1 cellular context compared by ENCODE assay signal in the genomic region with DNA sequence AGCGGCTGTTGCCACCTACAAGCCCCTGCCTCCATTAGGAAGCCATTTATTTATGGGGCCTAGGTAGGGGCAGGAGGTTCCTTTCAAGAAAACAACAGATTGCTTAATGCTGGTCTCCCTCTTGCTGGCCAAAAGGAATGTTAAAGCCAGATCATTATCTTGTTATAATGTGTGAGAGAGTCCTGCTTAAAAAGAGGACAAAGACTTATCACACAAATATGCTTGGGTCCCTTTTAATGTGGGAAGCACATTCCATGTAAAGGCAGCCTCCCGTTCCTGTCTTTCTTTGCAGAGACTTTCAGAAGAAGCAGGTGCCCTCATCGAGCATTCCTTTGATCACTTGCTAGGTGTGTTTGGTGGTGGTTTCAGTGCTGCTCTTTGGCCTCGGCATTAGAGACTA.
A peak's percentile ranks its signal among the peaks of the same experiment; 100 is the strongest.
TF ChIP-seq lines count a peak whose summit lies in the region.

No MANE protein-coding gene starts in this region.

TF ChIP-seq in IMR-90, 13 proteins besides CTCF, POLR2A, EP300 and RAD21:
- TF ChIP-seq SMC3 (IDR thresholded peaks at IDR 0.05; ENCODE audit: low read depth, low read length) (no peak), MAFK (IDR thresholded peaks at IDR 0.05; ENCODE audit: low read depth, low read length) (no peak), MAZ (IDR thresholded peaks at IDR 0.05; ENCODE audit: borderline replicate concordance, low read depth, low read length) (no peak), CEBPB (IDR thresholded peaks at IDR 0.05; ENCODE audit: low read depth, low read length) (peak; percentile 46; the same call in 1 of the 2 replicates), CHD1 (IDR thresholded peaks at IDR 0.05; ENCODE audit: low read depth, low read length) (no peak), RFX5 (IDR thresholded peaks at IDR 0.05; ENCODE audit: low read depth, low read length) (no peak), USF2 (IDR thresholded peaks at IDR 0.05; ENCODE audit: low read depth, low read length) (no peak)
